In genomic region chr1:159960721-159961381, GRCh38 we compare ENCODE assay signal across 13 cellular contexts. TPM values are rescaled to one million over a fixed set of nuclear protein-coding genes. Genes with fewer than 3 reads are reported as not detected.
DNase-seq lines count a peak whose midpoint lies in the region; ATAC-seq and TF ChIP-seq lines count a peak whose summit lies in the region.
"Had no signal": no experiment of that assay in that cellular context is flagged by ENCODE, and none has a peak within 500 bp of the region (broad histone marks: within the 10 kb centered on the region; RNA-seq: fewer than 3 reads in every experiment).

No MANE protein-coding gene starts in this region.

- H3K4me1 ChIP-seq in GM23248 (ENCODE audit: insufficient read depth) (peaks cover 32% of the 10 kb centered on the region; the same call in 1 of the 2 replicates), heart right ventricle (no peaks in the 10 kb centered on the region)
- H3K4me1 ChIP-seq: SJSA1, spleen had no signal

- intact Hi-C loops in heart right ventricle (cut with DNase I) = no loop called here

- in situ Hi-C loops in GM23248 (cut with MboI) = no loop called here

- H3K9me2 ChIP-seq in GM23248 (ENCODE audit: insufficient read depth) = no peaks in the 10 kb centered on the region

- H3K9me3 ChIP-seq in GM23248 (ENCODE audit: low read depth) = no peaks in the 10 kb centered on the region
- no peaks in the 10 kb centered on the region for H3K9me3 ChIP-seq in heart right ventricle
- H3K9me3 ChIP-seq: SJSA1, spleen had no signal

- ATAC-seq in heart right ventricle = peak in 5 of 8 donors; percentile 51 to 95 (median 76)
- ATAC-seq in GM21825 (IDR thresholded peaks at IDR 0.05; ENCODE audit: unreplicated experiment) = no peak
- no peak for ATAC-seq in HG02623 (IDR thresholded peaks at IDR 0.05; ENCODE audit: unreplicated experiment)

- peak overlapping the region; percentile 98 for H3K4me2 ChIP-seq in GM23248 (ENCODE audit: unreplicated experiment)

- H4K20me1 ChIP-seq in GM23248 (ENCODE audit: insufficient read depth) = no peaks in the 10 kb centered on the region

- H3K79me2 ChIP-seq in GM23248 (ENCODE audit: insufficient read depth) = peaks cover 46% of the 10 kb centered on the region

- H3K27ac ChIP-seq in GM23248 (peak overlapping the region; percentile 88), heart right ventricle (no peak overlapping the region), skin epidermis (peak overlapping the region in 13 of 21 experiments; percentile 0 to 78 (median 35))
- H3K27ac ChIP-seq: SJSA1, spleen had no signal

- TF ChIP-seq CTCF in heart right ventricle (IDR thresholded peaks at IDR 0.05) = no peak

- H3K36me3 ChIP-seq in GM23248 (ENCODE audit: low read depth) (no peaks in the 10 kb centered on the region), heart right ventricle (no peaks in the 10 kb centered on the region)
- H3K36me3 ChIP-seq: SJSA1, spleen had no signal

- H3K9ac ChIP-seq in GM23248 = peak overlapping the region; percentile 86

- peaks cover 9% of the 10 kb centered on the region for H3F3A ChIP-seq in GM23248 (ENCODE audit: insufficient read depth)

- peak overlapping the region; percentile 91 for H3K4me3 ChIP-seq in GM23248
- peak overlapping the region in 3 of 10 donors; percentile 0 to 14 (median 1) for H3K4me3 ChIP-seq in heart right ventricle
- H3K4me3 ChIP-seq in skin epidermis = peak overlapping the region in 3 of 7 experiments; percentile 8 to 29 (median 25)
- H3K4me3 ChIP-seq: SJSA1, spleen had no signal

- H3K27me3 ChIP-seq in GM23248 (replicated peaks; ENCODE audit: insufficient read depth) = no peaks in the 10 kb centered on the region
- H3K27me3 ChIP-seq in heart right ventricle = peaks cover 0 to 12% (median 2%) of the 10 kb centered on the region in 7 donors
- H3K27me3 ChIP-seq: spleen had no signal

- peak; percentile 97 for DNase-seq in GM23248
- peak; percentile 91 for DNase-seq in amniotic epithelial cell (ENCODE audit: low read depth)
- DNase-seq in heart right ventricle = peak in 1 of 2 donors; percentile 35
- DNase-seq in Ammon's horn (ENCODE audit: low spot score) = no peak
- no peak for DNase-seq in NOMO-1 (lab: John Stamatoyannopoulos, UW; ENCODE audit: unreplicated experiment in 2 of 2)
- DNase-seq: DMS79, kidney, NCI-H1417 treated with DMSO at 0.1 percent for 48 hours, spleen had no signal

- H2AFZ ChIP-seq in GM23248 = peak overlapping the region; percentile 72

- 2 to 3% methylated on average over 5 of the region's 5 CpGs for WGBS in GM23248 (ENCODE audit: low coverage in 1 of 2, low lambda C conversion rate in 2 of 2, missing lambda C conversion rate in 2 of 2), 2 experiments
- WGBS in heart right ventricle, 2 donors = 45 to 51% methylated on average over 5 of the region's 5 CpGs

RNA-seq across cellular contexts. Expression of gene SLAMF9, which starts 6.8 kb away (rescaled TPM):
- total RNA-seq in GM23248 (2014; rRNA removed; shearing (Covaris generic)) = not detected in 2 replicates
- polyA plus RNA-seq in GM23248 (2016; fragmentation: Nextera tagmentation; extraction: Ambion mirVana) (0.48 and 0.51 TPM in 2 replicates), heart right ventricle (under 1 TPM in 1 of 2 donors, not detected in 1; 0.13 TPM)
- not detected for total RNA-seq in heart right ventricle
- total RNA-seq: kidney, SJSA1 had no signal

RNA-seq across cellular contexts. Expression of gene IGSF9, which starts 15.4 kb away (rescaled TPM):
- total RNA-seq in GM23248 (2014; rRNA removed; shearing (Covaris generic)) = not detected in 2 replicates
- polyA plus RNA-seq in GM23248 (2016; fragmentation: Nextera tagmentation; extraction: Ambion mirVana) (0.13 TPM in 1 of 2 replicates, not detected in the other), heart right ventricle (under 1 TPM; 0.03 to 0.15 TPM)
- under 1 TPM in 3 of 10 donors, not detected in 7; 0.07 to 0.15 (median 0.08) TPM for total RNA-seq in heart right ventricle

RNA-seq across cellular contexts. Expression of gene TAGLN2, which starts 35.5 kb away (rescaled TPM):
- 360 and 400 TPM in 2 replicates for total RNA-seq in GM23248 (2014; rRNA removed; shearing (Covaris generic))
- polyA plus RNA-seq in GM23248 (2016; fragmentation: Nextera tagmentation; extraction: Ambion mirVana) (692 and 713 TPM in 2 replicates), heart right ventricle (100 to 1,000 TPM; 131 to 283 TPM)
- total RNA-seq in heart right ventricle = 100 to 1,000 TPM in 4 of 10 donors, 10 to 100 TPM in 6; 65.9 to 228 (median 92.5) TPM

Comparison
In these comparisons a context has a peak if more than half of its experiments do, and no peak if none do; other contexts are left out.
1. DNase-seq: peak in GM23248 (single experiment) and amniotic epithelial cell (single experiment); none in Ammon's horn (single experiment) and NOMO-1 (0 of 2).
2. H3K27ac ChIP-seq: peak in GM23248 (single experiment) and skin epidermis (13 of 21); none in heart right ventricle (0 of 10).
3. ATAC-seq: peak in heart right ventricle (5 of 8); none in GM21825 (single experiment) and HG02623 (single experiment).